Comparison of ENCODE assay signal across 8 cellular contexts in the genomic region with DNA sequence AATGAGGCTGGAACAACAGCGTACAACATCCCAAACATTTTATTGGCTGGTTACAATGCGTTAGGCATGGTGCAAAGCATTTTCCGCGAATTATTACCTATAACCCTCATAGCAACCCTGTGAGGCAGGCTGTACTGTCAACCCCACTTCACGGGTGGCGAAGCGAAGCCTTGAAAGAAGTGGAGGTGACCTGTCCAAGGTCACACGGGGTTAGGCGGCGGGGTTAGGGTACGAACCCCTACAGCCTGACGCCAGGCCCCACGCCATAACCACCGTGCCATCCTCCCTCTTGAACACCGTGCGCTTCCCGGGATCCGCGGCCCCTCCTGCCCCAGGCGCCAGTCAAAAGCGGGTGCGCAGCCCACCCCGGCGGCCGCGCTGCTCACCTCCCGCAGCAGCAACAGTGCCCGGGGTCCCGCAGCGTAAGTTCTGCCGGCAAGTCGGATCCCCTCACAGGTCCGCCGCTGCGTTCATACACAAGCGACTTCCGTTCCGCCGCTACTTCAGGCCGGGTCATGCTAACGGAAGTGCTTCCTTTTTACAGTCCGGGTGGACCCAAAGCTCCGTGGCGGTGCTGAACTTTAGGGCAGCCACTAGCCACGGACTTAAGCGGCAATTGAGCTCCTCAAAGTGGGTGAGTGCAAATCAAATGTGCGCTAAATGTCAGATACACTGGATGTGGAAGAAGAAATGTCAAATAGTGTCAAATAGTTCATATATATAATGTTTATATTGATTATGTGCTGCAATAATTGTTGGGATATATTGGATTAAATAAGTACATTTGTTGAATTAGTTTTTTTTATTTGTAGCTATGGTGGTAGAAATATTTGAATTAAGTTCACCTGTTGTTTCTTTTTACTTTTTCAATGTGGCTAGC. TPM values are rescaled to one million over a fixed set of nuclear protein-coding genes. Genes with fewer than 3 reads are reported as not detected.
A peak's percentile ranks its signal among the peaks of the same experiment; 100 is the strongest.
DNase-seq lines count a peak whose midpoint lies in the region; TF ChIP-seq lines count a peak whose summit lies in the region.

A gene with protein sequence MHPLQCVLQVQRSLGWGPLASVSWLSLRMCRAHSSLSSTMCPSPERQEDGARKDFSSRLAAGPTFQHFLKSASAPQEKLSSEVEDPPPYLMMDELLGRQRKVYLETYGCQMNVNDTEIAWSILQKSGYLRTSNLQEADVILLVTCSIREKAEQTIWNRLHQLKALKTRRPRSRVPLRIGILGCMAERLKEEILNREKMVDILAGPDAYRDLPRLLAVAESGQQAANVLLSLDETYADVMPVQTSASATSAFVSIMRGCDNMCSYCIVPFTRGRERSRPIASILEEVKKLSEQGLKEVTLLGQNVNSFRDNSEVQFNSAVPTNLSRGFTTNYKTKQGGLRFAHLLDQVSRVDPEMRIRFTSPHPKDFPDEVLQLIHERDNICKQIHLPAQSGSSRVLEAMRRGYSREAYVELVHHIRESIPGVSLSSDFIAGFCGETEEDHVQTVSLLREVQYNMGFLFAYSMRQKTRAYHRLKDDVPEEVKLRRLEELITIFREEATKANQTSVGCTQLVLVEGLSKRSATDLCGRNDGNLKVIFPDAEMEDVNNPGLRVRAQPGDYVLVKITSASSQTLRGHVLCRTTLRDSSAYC (minus strand): TSS at position 478 of the 880 bp plus-strand sequence. CDS start 4,455 bp downstream, outside the sequence.

- H3K4me3 ChIP-seq in neutrophil (ENCODE audit: low read depth in 1 of 2, low read length in 1 of 2) (peak within 1 kb of the TSS; percentile 81 to 93), subcutaneous abdominal adipose tissue (ENCODE audit: low read depth in 1 of 5, low read length in 5 of 5) (peak within 1 kb of the TSS; percentile 85 to 100 (median 98))

- H3K27ac ChIP-seq in neutrophil, result peak within 1 kb of the TSS; percentile 68
- peak within 1 kb of the TSS; percentile 67 for H3K27ac ChIP-seq in subcutaneous abdominal adipose tissue (ENCODE audit: low read depth, low read length)

- H3K9ac ChIP-seq in subcutaneous abdominal adipose tissue (ENCODE audit: low read length in 5 of 5), result peak within 1 kb of the TSS; percentile 74 to 100 (median 99)

- DNase-seq in EH (ENCODE audit: low read depth), result peak; percentile 88
- DNase-seq in HCEC 1CT, result peak; percentile 85
- peak; percentile 95 for DNase-seq in NAMALWA (ENCODE audit: low spot score)
- DNase-seq in SK-N-DZ (ENCODE audit: low spot score), result peak; percentile 96
- peak; percentile 85 for DNase-seq in activated naive CD4-positive, alpha-beta T cell treated with Interleukin-2 at 50 U/mL for 16 hours
- peak; percentile 80 for DNase-seq in germinal center (ENCODE audit: low spot score)

- no peaks in the 10 kb centered on the region for H3K27me3 ChIP-seq in neutrophil
- H3K27me3 ChIP-seq in subcutaneous abdominal adipose tissue (ENCODE audit: control insufficient read depth in 5 of 5, insufficient read depth in 4 of 5, low read length in 5 of 5), result no peaks in the 10 kb centered on the region

- H3K4me1 ChIP-seq in neutrophil (ENCODE audit: control insufficient read depth in 1 of 2, insufficient read depth in 1 of 2, low read depth in 1 of 2, low read length in 1 of 2) (peaks cover 21 to 24% of the 10 kb centered on the region in 2 experiments), subcutaneous abdominal adipose tissue (ENCODE audit: control insufficient read depth in 5 of 5, insufficient read depth in 5 of 5, low read length in 5 of 5) (peaks cover 6 to 29% (median 26%) of the 10 kb centered on the region in 5 donors)

- H3K9me3 ChIP-seq in neutrophil (no peaks in the 10 kb centered on the region), subcutaneous abdominal adipose tissue (ENCODE audit: control insufficient read depth in 5 of 5, low read length in 5 of 5) (no peaks in the 10 kb centered on the region)

- no peak for TF ChIP-seq CTCF in neutrophil (IDR thresholded peaks at IDR 0.05)

- H3K36me3 ChIP-seq in neutrophil (peaks cover 7% of the 10 kb centered on the region), subcutaneous abdominal adipose tissue (ENCODE audit: control insufficient read depth in 5 of 5, insufficient read depth in 5 of 5, low read length in 5 of 5) (peaks cover 0 to 12% (median 6%) of the 10 kb centered on the region in 5 donors)

RNA-seq across cellular contexts. Expression of the gene that starts here (rescaled TPM):
- 50.4 and 55.7 TPM in 2 replicates for polyA plus RNA-seq in SK-N-DZ (2014; cell fraction: cytosol; rRNA removed)
- polyA plus RNA-seq in SK-N-DZ (2014; cell fraction: nucleus; rRNA removed), result 99.1 and 102 TPM in 2 replicates

Comparison
In these comparisons a context has a peak if more than half of its experiments do, and no peak if none do; other contexts are left out.
1. Peak in every context shown above with its lines: DNase-seq, H3K4me3 ChIP-seq and H3K27ac ChIP-seq.